In the genomic region with DNA sequence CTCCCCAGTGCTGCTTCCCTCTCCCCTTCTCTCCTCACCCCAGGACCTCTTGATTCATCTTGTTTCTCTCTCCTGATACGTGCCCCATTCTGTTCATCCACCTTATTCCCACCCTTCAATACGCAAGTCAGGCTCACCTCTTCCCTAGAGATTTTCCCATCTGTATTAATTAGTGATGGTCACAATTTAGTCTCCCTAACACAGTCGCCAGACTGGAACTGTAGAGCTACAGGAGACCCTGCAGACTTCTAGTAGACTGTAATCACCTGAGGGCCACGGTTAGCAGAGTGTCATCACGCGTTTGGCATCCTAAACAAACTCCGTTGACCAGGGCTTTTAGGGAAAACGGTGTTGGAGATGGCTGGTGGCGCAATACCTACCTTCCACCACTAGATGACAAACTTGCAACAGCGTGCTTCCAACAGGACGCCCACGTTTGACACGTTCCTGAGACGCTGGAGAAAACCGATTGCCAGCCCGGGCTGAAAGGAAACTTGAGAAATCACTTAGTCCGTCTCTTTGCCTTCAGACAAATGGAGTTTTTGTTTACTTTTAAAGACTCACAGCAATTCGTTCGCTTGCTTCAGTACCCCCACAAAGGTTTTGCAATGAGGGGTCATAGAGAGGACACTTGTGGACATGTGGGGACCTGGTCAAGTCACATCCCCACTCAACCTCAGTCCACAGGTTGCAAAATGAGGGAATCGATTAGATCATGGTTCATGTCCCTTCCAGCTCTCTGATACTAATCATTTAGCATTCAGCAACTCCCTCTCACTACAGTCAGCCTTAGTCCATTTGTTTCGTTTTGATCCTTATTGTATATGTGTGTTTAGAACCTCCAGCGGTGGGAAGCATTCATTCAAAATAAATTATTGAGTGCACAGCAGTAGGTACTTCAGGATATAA, we compare ENCODE assay signal across 8 cellular contexts. TPM values are rescaled to one million over a fixed set of nuclear protein-coding genes. Genes with fewer than 3 reads are reported as not detected.
A peak's percentile ranks its signal among the peaks of the same experiment; 100 is the strongest.
DNase-seq lines count a peak whose midpoint lies in the region; ATAC-seq and TF ChIP-seq lines count a peak whose summit lies in the region.

No MANE protein-coding gene starts in this region.

- H3K36me3 ChIP-seq in kidney epithelial cell (ENCODE audit: control insufficient read depth, insufficient read depth, low read length) = no peaks in the 10 kb centered on the region

- H3K4me3 ChIP-seq in kidney epithelial cell (ENCODE audit: low read depth, low read length) = no peak overlapping the region

- DNase-seq in ELF-1 (ENCODE audit: low read depth, low spot score) = peak; percentile 96
- peak; percentile 83 for DNase-seq in NCI-H460 (ENCODE audit: extremely low read depth, low read depth)
- DNase-seq in cerebellar cortex (ENCODE audit: low spot score) = peak; percentile 80
- DNase-seq in kidney epithelial cell (ENCODE audit: low read depth) = peak; percentile 86
- peak; percentile 69 to 72 for DNase-seq in stimulated activated CD4-positive, alpha-beta T cell treated with anti-CD3 and anti-CD28 coated beads, Interleukin-15, amount 100 ng/mL, for 48 hours (ENCODE audit: low read depth in 2 of 2)

- no peaks in the 10 kb centered on the region for H3K27me3 ChIP-seq in kidney epithelial cell (ENCODE audit: control insufficient read depth, insufficient read depth, low read length)

- TF ChIP-seq CTCF in kidney epithelial cell (IDR thresholded peaks at IDR 0.05; ENCODE audit: insufficient read depth, low read length, poor library complexity, severe bottlenecking) = peak; percentile 99

- ATAC-seq in HG03139 (IDR thresholded peaks at IDR 0.05; ENCODE audit: unreplicated experiment) = peak; percentile 70
- peak; percentile 74 to 85 for ATAC-seq in activated CD4-positive, CD25-positive, alpha-beta regulatory T cell treated with anti-CD3 and anti-CD28 coated beads, Interleukin-2, amount 50 U/mL, for 24 hours
- no peak for ATAC-seq in GM19023 (IDR thresholded peaks at IDR 0.05; ENCODE audit: unreplicated experiment)

RNA-seq across cellular contexts. Expression of a gene that starts 20.6 kb away (rescaled TPM):
- total RNA-seq in NCI-H460 (2014; rRNA removed; shearing (Covaris generic)) = not detected in 2 replicates
- polyA plus RNA-seq in NCI-H460 (2014; cell fraction: nucleus; rRNA removed) = not detected in 2 replicates
- total RNA-seq in kidney epithelial cell = not detected in 2 replicates

RNA-seq across cellular contexts. Expression of a gene that starts 23.8 kb away (rescaled TPM):
- total RNA-seq in NCI-H460 (2014; rRNA removed; shearing (Covaris generic)) = not detected in 2 replicates
- not detected in 2 replicates for polyA plus RNA-seq in NCI-H460 (2014; cell fraction: nucleus; rRNA removed)
- 174 and 183 TPM in 2 replicates for total RNA-seq in kidney epithelial cell

RNA-seq across cellular contexts. Expression of a gene that starts 40.7 kb away (rescaled TPM):
- total RNA-seq in NCI-H460 (2014; rRNA removed; shearing (Covaris generic)) = 105 and 138 TPM in 2 replicates
- 76.1 and 76.5 TPM in 2 replicates for polyA plus RNA-seq in NCI-H460 (2014; cell fraction: nucleus; rRNA removed)
- 56.1 and 62.7 TPM in 2 replicates for total RNA-seq in kidney epithelial cell

Comparison
In these comparisons a context has a peak if more than half of its experiments do, and no peak if none do; other contexts are left out.
1. RNA of a gene that starts 23.8 kb away (total RNA-seq): 174 to 183 TPM in kidney epithelial cell; not detected in NCI-H460; every median in the first group is over 100 times any median in the second.
2. Peak in every context shown above with its lines, with median percentiles within 50 percentile points of each other: DNase-seq.